Comparison of ENCODE assay signal across 12 cellular contexts in the genomic region with DNA sequence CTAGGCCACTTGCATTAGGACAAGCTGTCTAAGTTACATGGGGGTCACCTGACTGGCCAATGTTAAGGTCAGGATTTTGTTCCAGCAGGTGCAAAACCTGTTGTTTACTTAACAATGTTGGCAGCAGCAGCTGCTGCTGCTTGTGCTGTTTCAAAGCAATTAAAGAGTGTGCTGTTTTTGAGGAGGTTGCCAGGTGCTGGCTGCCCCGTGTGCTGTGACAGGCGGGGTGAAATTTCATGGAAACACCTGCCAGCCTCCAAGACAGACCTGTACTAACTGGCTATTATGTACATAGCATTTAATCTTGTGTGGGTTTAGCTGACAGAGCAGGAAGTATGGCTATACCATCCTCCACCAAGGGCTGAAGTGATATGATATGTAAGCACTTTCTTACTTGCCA.
DNase-seq lines count a peak whose midpoint lies in the region; ATAC-seq and TF ChIP-seq lines count a peak whose summit lies in the region.
"Had no signal": no experiment of that assay in that cellular context is flagged by ENCODE, and none has a peak within 500 bp of the region (broad histone marks: within the 10 kb centered on the region; RNA-seq: fewer than 3 reads in every experiment).

No MANE protein-coding gene starts in this region.

- H3K9ac ChIP-seq in endocrine pancreas (ENCODE audit: control insufficient read depth, insufficient read depth, low read length), result no peak overlapping the region

- peaks cover 19% of the 10 kb centered on the region for H3K4me1 Mint-ChIP-seq in Calu3 (ENCODE audit: low read depth, unreplicated experiment)
- H3K4me1 Mint-ChIP-seq in activated naive CD4-positive, alpha-beta T cell treated with anti-CD3 and anti-CD28 coated beads, Interleukin-2, amount 10 ng/mL, durations not matched to agents 7 days and 5 days, result no peaks in the 10 kb centered on the region
- H3K4me1 Mint-ChIP-seq: activated CD4-positive, alpha-beta T cell treated with anti-CD3 and anti-CD28 coated beads, Interleukin-2, amount 10 ng/mL, durations not matched to agents 24 days and 14 days had no signal

- no peaks in the 10 kb centered on the region for H3K36me3 ChIP-seq in endocrine pancreas (ENCODE audit: control insufficient read depth, insufficient read depth, low read length)

- H3K9me3 Mint-ChIP-seq in Calu3 (ENCODE audit: low read depth, unreplicated experiment), result no peaks in the 10 kb centered on the region
- no peaks in the 10 kb centered on the region for H3K9me3 Mint-ChIP-seq in activated naive CD4-positive, alpha-beta T cell treated with anti-CD3 and anti-CD28 coated beads, Interleukin-2, amount 10 ng/mL, durations not matched to agents 7 days and 5 days
- H3K9me3 Mint-ChIP-seq: activated CD4-positive, alpha-beta T cell treated with anti-CD3 and anti-CD28 coated beads, Interleukin-2, amount 10 ng/mL, durations not matched to agents 24 days and 14 days; activated T-helper 1 cell treated with anti-CD3 and anti-CD28 coated beads, Interleukin-12 subunit alpha, Interleukin-12 subunit beta, Interleukin-2, Interleukin-4 antibody, amounts not matched to agents 30 ng/mL and 10 ng/mL and 1 ng/mL, durations not matched to agents 14 hours and 24 hours and 36 hours had no signal

- H3K4me1 ChIP-seq in endocrine pancreas (ENCODE audit: control insufficient read depth, insufficient read depth, low read length), result peaks cover 55% of the 10 kb centered on the region

- H3K27ac Mint-ChIP-seq in Calu3 (ENCODE audit: unreplicated experiment), result no peak overlapping the region
- no peak overlapping the region for H3K27ac Mint-ChIP-seq in activated naive CD4-positive, alpha-beta T cell treated with anti-CD3 and anti-CD28 coated beads, Interleukin-2, amount 10 ng/mL, durations not matched to agents 7 days and 5 days
- H3K27ac Mint-ChIP-seq: activated CD4-positive, alpha-beta T cell treated with anti-CD3 and anti-CD28 coated beads, Interleukin-2, amount 10 ng/mL, durations not matched to agents 24 days and 14 days; activated T-helper 1 cell treated with anti-CD3 and anti-CD28 coated beads, Interleukin-12 subunit alpha, Interleukin-12 subunit beta, Interleukin-2, Interleukin-4 antibody, amounts not matched to agents 30 ng/mL and 10 ng/mL and 1 ng/mL, durations not matched to agents 14 hours and 24 hours and 36 hours had no signal

- DNase-seq in Calu3, result peak; percentile 31
- peak; percentile 95 for DNase-seq in NCI-H1417 treated with DMSO at 0.1 percent for 48 hours (lab: John Stamatoyannopoulos, UW)
- peak; percentile 90 to 91 for DNase-seq in NCI-H526 (lab: John Stamatoyannopoulos, UW)
- no peak for DNase-seq in activated naive CD4-positive, alpha-beta T cell treated with anti-CD3 and anti-CD28 coated beads, Interleukin-2, amount 10 ng/mL, durations not matched to agents 7 days and 5 days
- no peak for DNase-seq in HPDE6-E6E7 (ENCODE audit: extremely low spot score)
- DNase-seq: activated CD4-positive, alpha-beta T cell treated with anti-CD3 and anti-CD28 coated beads, Interleukin-2, amount 10 ng/mL, durations not matched to agents 24 days and 14 days; head of caudate nucleus; mammary epithelial cell had no signal

- H3K27me3 ChIP-seq in endocrine pancreas (ENCODE audit: control insufficient read depth, insufficient read depth, low read length), result no peaks in the 10 kb centered on the region

- H3K27me3 Mint-ChIP-seq in Calu3 (ENCODE audit: unreplicated experiment), result no peaks in the 10 kb centered on the region
- no peaks in the 10 kb centered on the region for H3K27me3 Mint-ChIP-seq in activated naive CD4-positive, alpha-beta T cell treated with anti-CD3 and anti-CD28 coated beads, Interleukin-2, amount 10 ng/mL, durations not matched to agents 7 days and 5 days
- H3K27me3 Mint-ChIP-seq: activated CD4-positive, alpha-beta T cell treated with anti-CD3 and anti-CD28 coated beads, Interleukin-2, amount 10 ng/mL, durations not matched to agents 24 days and 14 days had no signal

- intact Hi-C loops in Calu3 (cut with micrococcal nuclease; ENCODE audit: unreplicated experiment), result no loop called here

- H3K9me3 ChIP-seq in endocrine pancreas (ENCODE audit: control insufficient read depth, low read length), result no peaks in the 10 kb centered on the region

- no TSS peak for BruUV-seq in Calu3 (replicated peaks; lab: Mats Ljungman, UMichigan)

- no peak overlapping the region for H3K4me3 Mint-ChIP-seq in Calu3 (ENCODE audit: low read depth, unreplicated experiment)
- H3K4me3 Mint-ChIP-seq in activated naive CD4-positive, alpha-beta T cell treated with anti-CD3 and anti-CD28 coated beads, Interleukin-2, amount 10 ng/mL, durations not matched to agents 7 days and 5 days, result no peak overlapping the region
- H3K4me3 Mint-ChIP-seq: activated CD4-positive, alpha-beta T cell treated with anti-CD3 and anti-CD28 coated beads, Interleukin-2, amount 10 ng/mL, durations not matched to agents 24 days and 14 days; activated T-helper 1 cell treated with anti-CD3 and anti-CD28 coated beads, Interleukin-12 subunit alpha, Interleukin-12 subunit beta, Interleukin-2, Interleukin-4 antibody, amounts not matched to agents 30 ng/mL and 10 ng/mL and 1 ng/mL, durations not matched to agents 14 hours and 24 hours and 36 hours had no signal

- H3K36me3 Mint-ChIP-seq in Calu3 (ENCODE audit: insufficient read depth, unreplicated experiment), result no peaks in the 10 kb centered on the region
- H3K36me3 Mint-ChIP-seq in activated naive CD4-positive, alpha-beta T cell treated with anti-CD3 and anti-CD28 coated beads, Interleukin-2, amount 10 ng/mL, durations not matched to agents 7 days and 5 days, result no peaks in the 10 kb centered on the region

- TF ChIP-seq CTCF in Calu3 (IDR thresholded peaks at IDR 0.05; ENCODE audit: unreplicated experiment), result no peak

- CTCF ChIA-PET in Calu3 (lab: Charles Lee), result interaction anchor here (1.2 kb wide), 1 partner anchor 18 kb away, joined by 3 read pairs; no protein-coding TSS in a partner anchor
- CTCF ChIA-PET in activated naive CD4-positive, alpha-beta T cell treated with anti-CD3 and anti-CD28 coated beads, Interleukin-2, amount 10 ng/mL, durations not matched to agents 7 days and 5 days (lab: Charles Lee), result no interaction called here

- peak overlapping the region; percentile 67 for H3K4me3 ChIP-seq in endocrine pancreas (ENCODE audit: control insufficient read depth, insufficient read depth, low read length)

- no peak for ATAC-seq in GM18502 (IDR thresholded peaks at IDR 0.05; ENCODE audit: poor library complexity, unreplicated experiment)
- ATAC-seq in GM18520 (IDR thresholded peaks at IDR 0.05; ENCODE audit: unreplicated experiment), result no peak

Comparison
In these comparisons a context has a peak if more than half of its experiments do, and no peak if none do; other contexts are left out.
1. DNase-seq: peak in Calu3 (single experiment), NCI-H1417 treated with DMSO at 0.1 percent for 48 hours (single experiment) and NCI-H526 (2 of 2); none in activated naive CD4-positive, alpha-beta T cell treated with anti-CD3 and anti-CD28 coated beads, Interleukin-2, amount 10 ng/mL, durations not matched to agents 7 days and 5 days (single experiment) and HPDE6-E6E7 (single experiment).